In the genomic region with DNA sequence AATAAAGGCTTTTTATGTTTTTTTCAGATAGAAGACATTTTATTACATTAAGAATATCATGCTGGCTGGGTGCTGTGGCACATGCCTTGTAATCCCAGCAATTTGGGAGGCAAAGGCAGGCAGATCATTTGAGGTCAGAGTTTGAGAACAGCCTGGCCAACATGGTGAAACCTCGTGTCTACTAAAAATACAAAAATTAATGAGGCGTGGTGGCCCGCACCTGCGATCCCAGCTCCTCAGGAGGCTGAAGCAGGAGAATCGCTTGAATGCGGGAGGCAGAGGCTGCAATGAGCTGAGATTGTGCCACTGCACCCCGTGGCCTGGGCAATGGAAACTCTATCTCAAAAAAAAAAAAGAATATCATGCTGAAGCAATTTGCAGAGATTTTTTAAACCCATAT, we compare ENCODE assay signal across 22 cellular contexts. TPM values are rescaled to one million over a fixed set of nuclear protein-coding genes. Genes with fewer than 3 reads are reported as not detected.
DNase-seq lines count a peak whose midpoint lies in the region; ATAC-seq, FAIRE-seq and TF ChIP-seq lines count a peak whose summit lies in the region.
"Had no signal": no experiment of that assay in that cellular context is flagged by ENCODE, and none has a peak within 500 bp of the region (broad histone marks: within the 10 kb centered on the region; RNA-seq: fewer than 3 reads in every experiment).

No MANE protein-coding gene starts in this region.

- no peaks in the 10 kb centered on the region for H3K9me2 ChIP-seq in OCI-LY7 (ENCODE audit: insufficient read depth, low read length)

- H3K27me3 ChIP-seq in left ventricle myocardium inferior (ENCODE audit: low read depth) (no peaks in the 10 kb centered on the region), right atrium auricular region (no peaks in the 10 kb centered on the region), endothelial cell of umbilical vein (ENCODE audit: control insufficient read depth in 2 of 2, insufficient read depth in 2 of 2, low read length in 2 of 2) (no peaks in the 10 kb centered on the region)
- H3K27me3 ChIP-seq: BE2C, SJSA1 had no signal

- H3K79me2 ChIP-seq in OCI-LY7 (ENCODE audit: insufficient read depth, low read depth, low read length) (no peaks in the 10 kb centered on the region), endothelial cell of umbilical vein (ENCODE audit: control insufficient read depth, insufficient read depth, low read length) (no peaks in the 10 kb centered on the region)

- no peak for DNase-seq in left ventricle myocardium inferior
- no peak for DNase-seq in right atrium auricular region (ENCODE audit: low spot score)
- DNase-seq in OCI-LY7 (ENCODE audit: low spot score) = peak; percentile 39
- DNase-seq in endothelial cell of umbilical vein (ENCODE audit: low read depth, low spot score) = no peak
- DNase-seq in NCI-H187 treated with DMSO at 0.1 percent for 48 hours (lab: John Stamatoyannopoulos, UW) = no peak
- DNase-seq in NCI-H1105 (lab: John Stamatoyannopoulos, UW) = no peak
- DNase-seq: 8988T; ACHN; BE2C; CD4-positive, CD25-positive, alpha-beta regulatory T cell; NCI-H345; NCI-H524; NK-92 treated with Interleukin-12 subunit alpha and Interleukin-12 subunit beta, amount 100 ng/mL, for 24 hours; PC-9; T-cell had no signal

- ATAC-seq in GM19455 (IDR thresholded peaks at IDR 0.05; ENCODE audit: unreplicated experiment) = no peak
- ATAC-seq in GM18520 (IDR thresholded peaks at IDR 0.05; ENCODE audit: unreplicated experiment) = no peak
- ATAC-seq: HepG2, T-cell had no signal

- dilution Hi-C loops in endothelial cell of umbilical vein (cut with MboI; ENCODE audit: extremely low pct_ligation_motif_present, low sequenced_read_pairs) = no loop called here

- peaks cover 17% of the 10 kb centered on the region for H3K4me1 ChIP-seq in left ventricle myocardium inferior
- H3K4me1 ChIP-seq in right atrium auricular region = peaks cover 0 to 18% of the 10 kb centered on the region in 2 donors
- H3K4me1 ChIP-seq in OCI-LY7 (ENCODE audit: insufficient read depth, low read length, poor library complexity, severe bottlenecking) = peaks cover 35% of the 10 kb centered on the region
- H3K4me1 ChIP-seq in endothelial cell of umbilical vein (ENCODE audit: control insufficient read depth, extremely low read depth, insufficient read depth, low read length) = no peaks in the 10 kb centered on the region
- H3K4me1 ChIP-seq: BE2C, SJSA1 had no signal

- H4K20me1 ChIP-seq in OCI-LY7 (ENCODE audit: insufficient read depth, low read length) (no peaks in the 10 kb centered on the region), endothelial cell of umbilical vein (replicated peaks; ENCODE audit: control insufficient read depth, extremely low read depth, insufficient read depth, low read length) (no peaks in the 10 kb centered on the region)

- FAIRE-seq in endothelial cell of umbilical vein (lab: Jason Lieb, UNC) = peak; percentile 28
- FAIRE-seq: D721Med, G401.6, H54, HepG2 had no signal

- H3K4me2 ChIP-seq in OCI-LY7 (ENCODE audit: low read length) = peak overlapping the region; percentile 73
- no peak overlapping the region for H3K4me2 ChIP-seq in endothelial cell of umbilical vein (ENCODE audit: insufficient read depth, low read length)
- H3K4me2 ChIP-seq: PC-9 had no signal

- no peaks in the 10 kb centered on the region for H3K36me3 ChIP-seq in left ventricle myocardium inferior
- H3K36me3 ChIP-seq in right atrium auricular region = no peaks in the 10 kb centered on the region
- H3K36me3 ChIP-seq in OCI-LY7 (ENCODE audit: insufficient read depth, low read length) = no peaks in the 10 kb centered on the region
- no peaks in the 10 kb centered on the region for H3K36me3 ChIP-seq in endothelial cell of umbilical vein (ENCODE audit: control insufficient read depth in 2 of 2, extremely low read depth in 1 of 2, insufficient read depth in 2 of 2, low read length in 2 of 2)
- H3K36me3 ChIP-seq: BE2C, SJSA1 had no signal

- no peak for TF ChIP-seq POLR2A in endothelial cell of umbilical vein (IDR thresholded peaks at IDR 0.05; ENCODE audit: low read depth, low read length)

- TF ChIP-seq CTCF in left ventricle myocardium inferior (IDR thresholded peaks at IDR 0.05; ENCODE audit: borderline replicate concordance) = no peak
- no peak for TF ChIP-seq CTCF in right atrium auricular region (IDR thresholded peaks at IDR 0.05)
- TF ChIP-seq CTCF in OCI-LY7 (conservative IDR thresholded peaks at IDR 0.05; ENCODE audit: low read length) = no peak
- TF ChIP-seq CTCF in endothelial cell of umbilical vein (IDR thresholded peaks at IDR 0.05; ENCODE audit: extremely low read depth in 1 of 2, insufficient read depth in 1 of 2, low read depth in 1 of 2, low read length in 2 of 2) = no peak

- BruUV-seq in OCI-LY7 (replicated peaks; lab: Mats Ljungman, UMichigan) (no TSS peak), endothelial cell of umbilical vein (replicated peaks; lab: Mats Ljungman, UMichigan) (no TSS peak)

- H3K27ac ChIP-seq in left ventricle myocardium inferior (replicated peaks) (peak overlapping the region; percentile 76), right atrium auricular region (no peak overlapping the region), OCI-LY7 (ENCODE audit: low read depth, low read length, poor library complexity, severe bottlenecking) (peak overlapping the region; percentile 49), endothelial cell of umbilical vein (ENCODE audit: insufficient read depth, low read depth, low read length) (no peak overlapping the region)
- H3K27ac ChIP-seq: SJSA1 had no signal

- no peak overlapping the region for H3K4me3 ChIP-seq in left ventricle myocardium inferior
- no peak overlapping the region for H3K4me3 ChIP-seq in right atrium auricular region
- peak overlapping the region; percentile 7 for H3K4me3 ChIP-seq in OCI-LY7 (ENCODE audit: low read depth, low read length, poor library complexity, severe bottlenecking)
- no peak overlapping the region for H3K4me3 ChIP-seq in endothelial cell of umbilical vein (replicated peaks in 1 of 3; ENCODE audit: insufficient read depth in 1 of 3, low read depth in 1 of 3, low read length in 3 of 3)
- H3K4me3 ChIP-seq: PC-9, SJSA1 had no signal

- H3K9me3 ChIP-seq in left ventricle myocardium inferior (replicated peaks) = no peaks in the 10 kb centered on the region
- H3K9me3 ChIP-seq in right atrium auricular region = no peaks in the 10 kb centered on the region
- no peaks in the 10 kb centered on the region for H3K9me3 ChIP-seq in OCI-LY7 (ENCODE audit: low read length)
- no peaks in the 10 kb centered on the region for H3K9me3 ChIP-seq in endothelial cell of umbilical vein (replicated peaks; ENCODE audit: control insufficient read depth, insufficient read depth, low read length)
- H3K9me3 ChIP-seq: BE2C, SJSA1 had no signal

- intact Hi-C loops in left ventricle myocardium inferior (cut with micrococcal nuclease) (no loop called here), OCI-LY7 (cut with micrococcal nuclease; ENCODE audit: unreplicated experiment) (no loop called here), endothelial cell of umbilical vein (cut with micrococcal nuclease) (no loop called here)

- H3K9me1 ChIP-seq in endothelial cell of umbilical vein (replicated peaks; ENCODE audit: control insufficient read depth, extremely low read depth, insufficient read depth, low read length) = no peaks in the 10 kb centered on the region

- POLR2A ChIA-PET in OCI-LY7 (lab: Charles Lee) = interaction anchor here (1.0 to 2.3 kb wide), 3 partner anchors 15 to 29 kb away, joined by 3 to 11 read pairs (median 5); a partner anchor contains a TSS
- POLR2A ChIA-PET in endothelial cell of umbilical vein (lab: Charles Lee) = interaction anchor here (0.7 kb wide), 1 partner anchor 17 kb away, joined by 5 read pairs; no protein-coding TSS in a partner anchor

- H2AFZ ChIP-seq in OCI-LY7 (ENCODE audit: low read length) = peak overlapping the region; percentile 23; the same call in 1 of the 2 replicates
- no peak overlapping the region for H2AFZ ChIP-seq in endothelial cell of umbilical vein (ENCODE audit: low read depth, low read length)
- H2AFZ ChIP-seq: PC-9 had no signal

- no peak overlapping the region for H3K9ac ChIP-seq in endothelial cell of umbilical vein (replicated peaks; ENCODE audit: extremely low read depth, insufficient read depth, low read length)

- CTCF ChIA-PET in OCI-LY7 (lab: Charles Lee; ENCODE audit: unreplicated experiment) (no interaction called here), endothelial cell of umbilical vein (lab: Charles Lee) (interaction anchor here (1.9 kb wide), 1 partner anchor 12 kb away, joined by 5 read pairs; no protein-coding TSS in a partner anchor)

TF ChIP-seq in endothelial cell of umbilical vein, 7 proteins besides CTCF, POLR2A, EP300 and RAD21:
- TF ChIP-seq POLR2AphosphoS5 (IDR thresholded peaks at IDR 0.05; ENCODE audit: insufficient read depth, low read depth, low read length) (no peak), MYC (IDR thresholded peaks at IDR 0.05; ENCODE audit: low read depth, low read length) (no peak), EZH2 (IDR thresholded peaks at IDR 0.05; ENCODE audit: borderline replicate concordance, low read depth, low read length, severe bottlenecking) (no peak), GATA2 (IDR thresholded peaks at IDR 0.05; ENCODE audit: insufficient read depth, insufficient read length, low read depth, low read length) (no peak), FOS (IDR thresholded peaks at IDR 0.05; ENCODE audit: borderline replicate concordance, insufficient read depth, low read length) (no peak), JUN (IDR thresholded peaks at IDR 0.05; ENCODE audit: borderline replicate concordance, insufficient read depth, insufficient read length, low read depth) (no peak)
- TF ChIP-seq, protein P1, sequence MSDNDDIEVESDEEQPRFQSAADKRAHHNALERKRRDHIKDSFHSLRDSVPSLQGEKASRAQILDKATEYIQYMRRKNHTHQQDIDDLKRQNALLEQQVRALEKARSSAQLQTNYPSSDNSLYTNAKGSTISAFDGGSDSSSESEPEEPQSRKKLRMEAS (IDR thresholded peaks at IDR 0.05; ENCODE audit: insufficient read depth, insufficient read length) = no peak

RNA-seq across cellular contexts. Expression of a gene that starts 29.1 kb away (rescaled TPM):
- total RNA-seq in left ventricle myocardium inferior = 52.3 TPM
- total RNA-seq in right atrium auricular region = 10 to 100 TPM; 36.1 to 38.6 TPM
- 50.9 and 51.5 TPM in 2 replicates for total RNA-seq in OCI-LY7 (2014; rRNA removed; shearing (Covaris generic))
- total RNA-seq in OCI-LY7 (2022) = 71.5 and 77.9 TPM in 2 replicates
- 60.1 and 63.7 TPM in 2 replicates for total RNA-seq in endothelial cell of umbilical vein
- polyA plus RNA-seq in endothelial cell of umbilical vein = 11.6 and 15.7 TPM in 2 replicates
- 15.9 and 18.5 TPM in 2 replicates for polyA plus RNA-seq in endothelial cell of umbilical vein (2011; cell fraction: cytosol; rRNA removed)
- polyA plus RNA-seq in endothelial cell of umbilical vein (2011; cell fraction: nucleus; rRNA removed) = 20.5 and 27.5 TPM in 2 replicates
- 25.2 and 32.3 TPM in 2 replicates for polyA plus RNA-seq in endothelial cell of umbilical vein (2012)
- polyA minus RNA-seq in endothelial cell of umbilical vein = 43.8 and 48.6 TPM in 2 replicates
- 28.6 TPM for polyA minus RNA-seq in endothelial cell of umbilical vein (2011; cell fraction: cytosol; rRNA and poly(A)+ RNA removed)
- polyA minus RNA-seq in endothelial cell of umbilical vein (2011; cell fraction: nucleus; rRNA and poly(A)+ RNA removed) = 28.1 and 40.5 TPM in 2 replicates

Comparison
In these comparisons a context has a peak if more than half of its experiments do, and no peak if none do; other contexts are left out.
1. H3K27ac ChIP-seq: peak in left ventricle myocardium inferior (single experiment) and OCI-LY7 (single experiment); none in right atrium auricular region (0 of 2) and endothelial cell of umbilical vein (single experiment).